Comparison of ENCODE assay signal across 8 cellular contexts in the genomic region with DNA sequence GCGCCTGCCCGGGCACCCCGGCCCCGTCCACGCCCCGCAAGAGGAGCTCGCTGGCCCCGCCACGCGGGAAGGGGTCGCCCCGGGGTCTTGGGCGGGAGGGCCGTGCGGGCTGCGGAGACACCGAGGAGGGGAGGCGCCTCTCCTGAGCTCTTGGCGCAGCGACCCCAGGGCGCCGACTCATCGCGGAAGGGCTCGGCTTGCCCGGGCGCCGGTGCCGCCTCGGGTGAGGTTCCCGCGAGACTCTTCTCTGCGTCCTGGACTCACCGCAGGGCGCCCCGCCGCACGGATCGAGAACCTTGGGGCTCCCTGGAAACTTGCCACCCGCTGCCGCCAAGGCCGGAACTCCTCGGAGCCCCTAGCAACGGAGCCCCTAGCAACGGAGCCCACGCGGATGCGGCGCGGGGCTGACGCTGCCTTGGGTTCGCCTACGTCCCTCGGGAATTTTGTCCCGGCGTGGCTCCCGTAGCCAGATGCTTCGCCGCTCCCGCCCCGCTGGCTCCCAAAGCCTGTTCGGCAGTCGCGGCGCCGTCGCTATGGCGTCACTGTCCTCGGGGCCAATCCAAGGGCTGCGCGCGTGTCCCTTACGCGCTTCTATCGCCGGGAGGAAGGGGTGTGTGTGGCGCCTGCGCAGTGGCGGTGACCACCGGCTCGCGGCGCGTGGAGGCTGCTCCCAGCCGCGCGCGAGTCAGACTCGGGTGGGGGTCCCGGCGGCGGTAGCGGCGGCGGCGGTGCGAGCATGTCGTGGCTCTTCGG. TPM values are rescaled to one million over a fixed set of nuclear protein-coding genes. Genes with fewer than 3 reads are reported as not detected.
DNase-seq lines count a peak whose midpoint lies in the region; ATAC-seq and TF ChIP-seq lines count a peak whose summit lies in the region.

A gene (plus strand): TSS at position 630 of the 753 bp plus-strand sequence. CDS start 107 bp downstream, at position 737.

- ATAC-seq in GM19397 (IDR thresholded peaks at IDR 0.05; ENCODE audit: unreplicated experiment) (peak; percentile 87), HG03565 (IDR thresholded peaks at IDR 0.05; ENCODE audit: unreplicated experiment) (peak; percentile 80), left lobe of liver (peak; percentile 90)

- DNase-seq in NCI-H748 treated with DMSO at 0.1 percent for 48 hours (lab: John Stamatoyannopoulos, UW) (peak; percentile 66), cortex of kidney (lab: John Stamatoyannopoulos, UW) (peak; percentile 92), left lobe of liver (ENCODE audit: low spot score) (peak; percentile 99)
- peak; percentile 96 for DNase-seq in activated CD4-positive, alpha-beta T cell treated with anti-CD3 and anti-CD28 coated beads, Interleukin-2, amount 50 U/mL, for 1 hour
- DNase-seq in stimulated activated CD4-positive, alpha-beta T cell treated with anti-CD3 and anti-CD28 coated beads, Interleukin-2, amount 100 ng/mL, for 24 hours = peak; percentile 97 to 98

- H3K27ac ChIP-seq in C4-2B = peak within 1 kb of the TSS; percentile 96

- TF ChIP-seq CTCF in C4-2B (conservative IDR thresholded peaks at IDR 0.05) = no peak

RNA-seq across cellular contexts. Expression of the gene that starts here (rescaled TPM):
- total RNA-seq in left lobe of liver = 16.3 TPM

Comparison
In these comparisons a context has a peak if more than half of its experiments do, and no peak if none do; other contexts are left out.
1. Peak in every context shown above with its lines: DNase-seq, ATAC-seq and H3K27ac ChIP-seq.